32 cellular contexts compared by ENCODE assay signal in the genomic region with DNA sequence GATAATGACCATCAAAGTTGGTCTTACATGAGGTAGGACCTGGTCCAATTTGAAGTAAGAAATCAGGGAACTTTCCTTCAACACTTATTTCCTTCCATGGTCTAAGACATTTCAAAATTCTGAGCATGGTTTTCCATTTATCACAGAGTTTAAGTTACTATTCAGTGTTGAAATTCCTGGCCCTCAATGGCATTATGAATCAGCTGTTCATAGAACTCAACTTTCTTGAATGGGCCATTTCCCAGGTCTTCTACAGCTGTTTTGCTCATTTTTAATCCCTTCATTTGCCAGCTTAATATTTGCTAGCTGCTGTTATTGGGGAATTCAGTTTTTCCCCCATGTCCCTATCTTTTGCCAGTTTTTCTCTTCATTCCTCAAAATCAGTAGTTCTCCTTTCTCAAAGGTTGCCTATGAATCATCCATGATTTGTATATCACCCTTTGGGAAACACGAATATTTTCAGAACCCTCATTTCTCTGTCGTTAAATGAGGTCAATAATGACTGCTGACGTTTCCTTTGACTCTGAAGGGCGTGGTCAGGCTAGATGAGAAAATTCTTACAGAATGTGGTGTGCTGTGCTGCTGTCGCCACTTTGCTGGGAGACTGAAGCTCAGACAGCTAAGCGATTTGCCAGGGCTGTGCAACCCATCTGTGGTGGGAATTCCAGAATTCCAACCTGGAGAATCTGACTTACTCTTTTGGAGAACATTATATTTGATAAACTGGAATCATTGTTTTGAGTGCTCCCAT.
DNase-seq lines count a peak whose midpoint lies in the region; ATAC-seq, FAIRE-seq and TF ChIP-seq lines count a peak whose summit lies in the region.
"Had no signal": no experiment of that assay in that cellular context is flagged by ENCODE, and none has a peak within 500 bp of the region (broad histone marks: within the 10 kb centered on the region; RNA-seq: fewer than 3 reads in every experiment).

No MANE protein-coding gene starts in this region.

- 82% methylated on average over 6 of the region's 6 CpGs; no CpG with 5 or more reads in 1 of the 2 experiments for WGBS in endodermal cell (ENCODE audit: insufficient coverage in 1 of 2, insufficient read length in 1 of 2), 2 experiments

- H3K4me3 ChIP-seq in left ventricle myocardium inferior (no peak overlapping the region), astrocyte (ENCODE audit: insufficient read depth, low read depth, low read length) (no peak overlapping the region), colonic mucosa (no peak overlapping the region), endodermal cell (ENCODE audit: low read length) (no peak overlapping the region)
- H3K4me3 ChIP-seq: BLaER1, body of pancreas, coronary artery, gastrocnemius medialis, Peyer's patch, tibial artery had no signal

- TF ChIP-seq CTCF in left ventricle myocardium inferior (IDR thresholded peaks at IDR 0.05; ENCODE audit: borderline replicate concordance) (no peak), astrocyte (IDR thresholded peaks at IDR 0.05; ENCODE audit: insufficient read depth, low read depth, low read length) (no peak), foreskin keratinocyte (conservative IDR thresholded peaks at IDR 0.05) (no peak), colonic mucosa (IDR thresholded peaks at IDR 0.05) (no peak), endodermal cell (conservative IDR thresholded peaks at IDR 0.05) (no peak)

- H3K27ac Mint-ChIP-seq in astrocyte (ENCODE audit: unreplicated experiment) (peak overlapping the region; percentile 60), endodermal cell (no peak overlapping the region)
- H3K27ac Mint-ChIP-seq in activated T-cell treated with anti-CD3 and anti-CD28 coated beads, Interleukin-2, amount 50 U/mL, for 72 hours: no peak overlapping the region
- H3K27ac Mint-ChIP-seq: activated CD4-positive, alpha-beta T cell treated with anti-CD3 and anti-CD28 coated beads, Interleukin-2, amount 10 ng/mL, durations not matched to agents 7 days and 5 days; activated CD8-positive, alpha-beta memory T cell treated with anti-CD3 and anti-CD28 coated beads, Interleukin-2, amount 10 ng/mL, durations not matched to agents 7 days and 5 days; activated naive CD8-positive, alpha-beta T cell; activated T-helper 17 cell treated with anti-CD3 and anti-CD28 coated beads, Interleukin-2, amount 50 U/mL, for 72 hours; naive thymus-derived CD4-positive, alpha-beta T cell; T-helper 1 cell treated with Interleukin-12 subunit alpha and Interleukin-12 subunit beta and Interleukin-4 antibody, amounts not matched to agents 30 μg/mL and 1 μg/mL, for 36 hours had no signal

- H3K9ac ChIP-seq in astrocyte (ENCODE audit: low read length): no peak overlapping the region
- H3K9ac ChIP-seq in colonic mucosa (ENCODE audit: low read depth in 2 of 2, low read length in 2 of 2): no peak overlapping the region
- H3K9ac ChIP-seq in endodermal cell (ENCODE audit: extremely low read depth, low read length, poor library complexity, severe bottlenecking): no peak overlapping the region
- H3K9ac ChIP-seq: BLaER1 had no signal

- H3K4me1 Mint-ChIP-seq in astrocyte (ENCODE audit: low read depth, unreplicated experiment) (peaks cover 25% of the 10 kb centered on the region), endodermal cell (peaks cover 6% of the 10 kb centered on the region)
- no peaks in the 10 kb centered on the region for H3K4me1 Mint-ChIP-seq in activated T-cell treated with anti-CD3 and anti-CD28 coated beads, Interleukin-2, amount 50 U/mL, for 72 hours (ENCODE audit: low read depth)
- H3K4me1 Mint-ChIP-seq: activated CD4-positive, alpha-beta T cell treated with anti-CD3 and anti-CD28 coated beads, Interleukin-2, amount 10 ng/mL, durations not matched to agents 7 days and 5 days; activated CD8-positive, alpha-beta memory T cell treated with anti-CD3 and anti-CD28 coated beads, Interleukin-2, amount 10 ng/mL, durations not matched to agents 7 days and 5 days; activated T-helper 17 cell treated with anti-CD3 and anti-CD28 coated beads, Interleukin-2, amount 50 U/mL, for 72 hours; naive thymus-derived CD4-positive, alpha-beta T cell had no signal

- intact Hi-C loops in Right ventricle myocardium inferior (cut with DNase I): no loop called here
- intact Hi-C loops in left ventricle myocardium inferior (cut with micrococcal nuclease): no loop called here
- intact Hi-C loops in colonic mucosa (cut with DNase I): no loop called here

- ATAC-seq in Right ventricle myocardium inferior: peak; percentile 71
- ATAC-seq in foreskin keratinocyte: peak; percentile 19
- ATAC-seq in activated T-cell treated with anti-CD3 and anti-CD28 coated beads, Interleukin-2, amount 50 U/mL, for 72 hours (replicated peaks in 1 of 2): no peak
- ATAC-seq: activated CD8-positive, alpha-beta memory T cell treated with anti-CD3 and anti-CD28 coated beads, Interleukin-2, amount 10 ng/mL, durations not matched to agents 7 days and 5 days; activated T-helper 17 cell treated with anti-CD3 and anti-CD28 coated beads, Interleukin-2, amount 50 U/mL, for 72 hours; body of pancreas; gastrocnemius medialis; naive thymus-derived CD4-positive, alpha-beta T cell; stimulated activated naive CD8-positive, alpha-beta T cell treated with anti-CD3 and anti-CD28 coated beads, Interleukin-15, Interleukin-2, amounts not matched to agents 100 U/mL and 50 U/mL, for 24 hours had no signal

- DNase-seq in Right ventricle myocardium inferior (ENCODE audit: missing footprints) (no peak), left ventricle myocardium inferior (no peak), astrocyte (ENCODE audit: low read depth) (peak; percentile 14), foreskin keratinocyte (peak in 1 of 2 donors; percentile 52), stromal cell of bone marrow (ENCODE audit: low read depth) (peak; percentile 25), colonic mucosa (no peak), endodermal cell (no peak)
- no peak for DNase-seq in activated T-cell treated with anti-CD3 and anti-CD28 coated beads, Interleukin-2, amount 50 U/mL, for 72 hours
- DNase-seq: 8988T; activated CD4-positive, alpha-beta T cell treated with anti-CD3 and anti-CD28 coated beads, Interleukin-2, amount 10 ng/mL, durations not matched to agents 7 days and 5 days; activated CD8-positive, alpha-beta memory T cell treated with anti-CD3 and anti-CD28 coated beads, Interleukin-2, amount 10 ng/mL, durations not matched to agents 7 days and 5 days; body of pancreas; COR-L47; gastrocnemius medialis; GOT3; kidney glomerular epithelial cell; mesendoderm; naive thymus-derived CD4-positive, alpha-beta T cell; NCI-H1417; NCI-H2107; NCI-H510A treated with DMSO at 0.1 percent for 48 hours; occipital lobe; Peyer's patch; stimulated activated CD4-positive, alpha-beta T cell treated with anti-CD3 and anti-CD28 coated beads, Interleukin-4, amount 100 ng/mL, for 4 hours; stimulated activated naive CD8-positive, alpha-beta T cell treated with anti-CD3 and anti-CD28 coated beads, Interleukin-15, Interleukin-2, amounts not matched to agents 100 U/mL and 50 U/mL, for 24 hours; tibial artery had no signal

- H3K4me1 ChIP-seq in left ventricle myocardium inferior (no peaks in the 10 kb centered on the region), astrocyte (ENCODE audit: insufficient read depth, low read length) (no peaks in the 10 kb centered on the region), foreskin keratinocyte (peaks cover 26% of the 10 kb centered on the region), colonic mucosa (no peaks in the 10 kb centered on the region), endodermal cell (ENCODE audit: control insufficient read depth, insufficient read depth, low read length) (no peaks in the 10 kb centered on the region)
- H3K4me1 ChIP-seq: BLaER1, body of pancreas, gastrocnemius medialis, Peyer's patch, tibial artery had no signal

- H3K79me2 ChIP-seq in astrocyte (ENCODE audit: insufficient read depth, low read length): no peaks in the 10 kb centered on the region

- H3K36me3 Mint-ChIP-seq in astrocyte (ENCODE audit: low read depth, unreplicated experiment): no peaks in the 10 kb centered on the region
- H3K36me3 Mint-ChIP-seq in activated T-cell treated with anti-CD3 and anti-CD28 coated beads, Interleukin-2, amount 50 U/mL, for 72 hours (ENCODE audit: insufficient read depth in 2 of 2): peaks cover 0 to 1% of the 10 kb centered on the region in 2 donors
- H3K36me3 Mint-ChIP-seq in endodermal cell (ENCODE audit: low read depth): peaks cover 1% of the 10 kb centered on the region
- H3K36me3 Mint-ChIP-seq: activated CD8-positive, alpha-beta memory T cell treated with anti-CD3 and anti-CD28 coated beads, Interleukin-2, amount 10 ng/mL, durations not matched to agents 7 days and 5 days; activated naive CD8-positive, alpha-beta T cell; naive thymus-derived CD4-positive, alpha-beta T cell had no signal

- FAIRE-seq in astrocyte (lab: Jason Lieb, UNC): no peak

- H3K9me3 ChIP-seq in left ventricle myocardium inferior (replicated peaks) (no peaks in the 10 kb centered on the region), astrocyte (ENCODE audit: insufficient read depth, low read depth, low read length) (no peaks in the 10 kb centered on the region), colonic mucosa (no peaks in the 10 kb centered on the region), endodermal cell (ENCODE audit: control insufficient read depth, low read length) (no peaks in the 10 kb centered on the region)
- H3K9me3 ChIP-seq: BLaER1, body of pancreas, gastrocnemius medialis, Peyer's patch, tibial artery had no signal

- H4K20me1 ChIP-seq in astrocyte (ENCODE audit: insufficient read depth, low read length): no peaks in the 10 kb centered on the region
- H4K20me1 ChIP-seq: BLaER1 had no signal

- no peak overlapping the region for H3K4me2 ChIP-seq in astrocyte (ENCODE audit: low read length)
- H3K4me2 ChIP-seq: BLaER1 had no signal

- H3K27ac ChIP-seq in left ventricle myocardium inferior (replicated peaks) (no peak overlapping the region), astrocyte (ENCODE audit: low read depth, low read length) (no peak overlapping the region), foreskin keratinocyte (peak overlapping the region; percentile 38), colonic mucosa (no peak overlapping the region), endodermal cell (ENCODE audit: low read depth, low read length) (no peak overlapping the region)
- H3K27ac ChIP-seq: BLaER1, body of pancreas, coronary artery, gastrocnemius medialis, HL-60, Peyer's patch, tibial artery had no signal

- H2AFZ ChIP-seq in astrocyte (ENCODE audit: low read depth, low read length): no peak overlapping the region

- no peak overlapping the region for H3K4me3 Mint-ChIP-seq in astrocyte (ENCODE audit: unreplicated experiment)
- no peak overlapping the region for H3K4me3 Mint-ChIP-seq in activated T-cell treated with anti-CD3 and anti-CD28 coated beads, Interleukin-2, amount 50 U/mL, for 72 hours
- H3K4me3 Mint-ChIP-seq in endodermal cell: no peak overlapping the region
- H3K4me3 Mint-ChIP-seq: activated CD4-positive, alpha-beta T cell treated with anti-CD3 and anti-CD28 coated beads, Interleukin-2, amount 10 ng/mL, durations not matched to agents 7 days and 5 days; activated CD8-positive, alpha-beta memory T cell treated with anti-CD3 and anti-CD28 coated beads, Interleukin-2, amount 10 ng/mL, durations not matched to agents 7 days and 5 days; activated naive CD8-positive, alpha-beta T cell; activated T-helper 17 cell treated with anti-CD3 and anti-CD28 coated beads, Interleukin-2, amount 50 U/mL, for 72 hours; naive thymus-derived CD4-positive, alpha-beta T cell; T-helper 1 cell treated with Interleukin-12 subunit alpha and Interleukin-12 subunit beta and Interleukin-4 antibody, amounts not matched to agents 30 μg/mL and 1 μg/mL, for 36 hours had no signal

- H3K9me3 Mint-ChIP-seq in astrocyte (ENCODE audit: unreplicated experiment) (no peaks in the 10 kb centered on the region), endodermal cell (peaks cover 3% of the 10 kb centered on the region)
- peaks cover 4 to 6% of the 10 kb centered on the region in 2 donors for H3K9me3 Mint-ChIP-seq in activated T-cell treated with anti-CD3 and anti-CD28 coated beads, Interleukin-2, amount 50 U/mL, for 72 hours
- H3K9me3 Mint-ChIP-seq: activated CD4-positive, alpha-beta T cell treated with anti-CD3 and anti-CD28 coated beads, Interleukin-2, amount 10 ng/mL, durations not matched to agents 7 days and 5 days; T-helper 1 cell treated with Interleukin-12 subunit alpha and Interleukin-12 subunit beta and Interleukin-4 antibody, amounts not matched to agents 30 μg/mL and 1 μg/mL, for 36 hours had no signal

- H3K27me3 Mint-ChIP-seq in astrocyte (ENCODE audit: low read depth, unreplicated experiment) (no peaks in the 10 kb centered on the region), endodermal cell (ENCODE audit: insufficient read depth) (no peaks in the 10 kb centered on the region)
- no peaks in the 10 kb centered on the region for H3K27me3 Mint-ChIP-seq in activated T-cell treated with anti-CD3 and anti-CD28 coated beads, Interleukin-2, amount 50 U/mL, for 72 hours (ENCODE audit: low read depth)
- H3K27me3 Mint-ChIP-seq: activated CD4-positive, alpha-beta T cell treated with anti-CD3 and anti-CD28 coated beads, Interleukin-2, amount 10 ng/mL, durations not matched to agents 7 days and 5 days; activated CD8-positive, alpha-beta memory T cell treated with anti-CD3 and anti-CD28 coated beads, Interleukin-2, amount 10 ng/mL, durations not matched to agents 7 days and 5 days; activated naive CD8-positive, alpha-beta T cell; activated T-helper 17 cell treated with anti-CD3 and anti-CD28 coated beads, Interleukin-2, amount 50 U/mL, for 72 hours; naive thymus-derived CD4-positive, alpha-beta T cell had no signal

- H3K27me3 ChIP-seq in left ventricle myocardium inferior (ENCODE audit: low read depth) (no peaks in the 10 kb centered on the region), astrocyte (ENCODE audit: insufficient read depth, low read length) (no peaks in the 10 kb centered on the region), foreskin keratinocyte (no peaks in the 10 kb centered on the region), colonic mucosa (no peaks in the 10 kb centered on the region), endodermal cell (ENCODE audit: control insufficient read depth, insufficient read depth, low read length, poor library complexity, severe bottlenecking) (no peaks in the 10 kb centered on the region)
- H3K27me3 ChIP-seq: BLaER1, body of pancreas, gastrocnemius medialis, Peyer's patch, tibial artery had no signal

- no peaks in the 10 kb centered on the region for H3K36me3 ChIP-seq in left ventricle myocardium inferior
- no peaks in the 10 kb centered on the region for H3K36me3 ChIP-seq in astrocyte (ENCODE audit: insufficient read depth, low read length)
- H3K36me3 ChIP-seq in colonic mucosa: no peaks in the 10 kb centered on the region
- no peaks in the 10 kb centered on the region for H3K36me3 ChIP-seq in endodermal cell (ENCODE audit: control insufficient read depth, insufficient read depth, low read length)
- H3K36me3 ChIP-seq: BLaER1, gastrocnemius medialis, Peyer's patch, tibial artery had no signal

Comparison
In these comparisons a context has a peak if more than half of its experiments do, and no peak if none do; other contexts are left out.
1. ATAC-seq: peak in Right ventricle myocardium inferior (single experiment) and foreskin keratinocyte (single experiment); none in activated T-cell treated with anti-CD3 and anti-CD28 coated beads, Interleukin-2, amount 50 U/mL, for 72 hours (0 of 2).
2. DNase-seq: peak in astrocyte (single experiment) and stromal cell of bone marrow (single experiment); none in Right ventricle myocardium inferior (single experiment), left ventricle myocardium inferior (single experiment), activated T-cell treated with anti-CD3 and anti-CD28 coated beads, Interleukin-2, amount 50 U/mL, for 72 hours (0 of 2), colonic mucosa (single experiment) and endodermal cell (single experiment).